8 cellular contexts compared by ENCODE assay signal in genomic region chr19:3284759-3285646, GRCh38.
DNase-seq lines count a peak whose midpoint lies in the region; ATAC-seq and TF ChIP-seq lines count a peak whose summit lies in the region.

No MANE protein-coding gene starts in this region.

- H3K9ac ChIP-seq in mucosa of stomach (ENCODE audit: low read length): peak overlapping the region; percentile 31

- no peaks in the 10 kb centered on the region for H3K36me3 Mint-ChIP-seq in activated CD8-positive, alpha-beta T cell treated with anti-CD3 and anti-CD28 coated beads for 36 hours (ENCODE audit: low read depth)

- peak; percentile 72 for DNase-seq in GM10248 (ENCODE audit: extremely low spot score)
- DNase-seq in NCI-H345 treated with DMSO at 0.1 percent for 48 hours (lab: John Stamatoyannopoulos, UW; ENCODE audit: unreplicated experiment): peak; percentile 55
- DNase-seq in activated CD8-positive, alpha-beta T cell treated with anti-CD3 and anti-CD28 coated beads for 36 hours: peak; percentile 96
- peak; percentile 55 to 72 (median 67) for DNase-seq in effector memory CD4-positive, alpha-beta T cell
- DNase-seq in testis: peak; percentile 97
- DNase-seq in pons (ENCODE audit: low spot score): no peak
- no peak for DNase-seq in DMS79 treated with DMSO at 0.1 percent for 48 hours (lab: John Stamatoyannopoulos, UW)

- H3K27me3 ChIP-seq in effector memory CD4-positive, alpha-beta T cell (replicated peaks; ENCODE audit: control insufficient read depth, insufficient read depth, low read length, poor library complexity, severe bottlenecking): peaks cover 2% of the 10 kb centered on the region
- H3K27me3 ChIP-seq in mucosa of stomach (ENCODE audit: control insufficient read depth, insufficient read depth, low read length) (peaks cover 25% of the 10 kb centered on the region), testis (no peaks in the 10 kb centered on the region)

- peak overlapping the region; percentile 80 for H3K27ac Mint-ChIP-seq in activated CD8-positive, alpha-beta T cell treated with anti-CD3 and anti-CD28 coated beads for 36 hours

- peaks cover 10% of the 10 kb centered on the region for H3K4me1 ChIP-seq in effector memory CD4-positive, alpha-beta T cell (ENCODE audit: control insufficient read depth, insufficient read depth, low read length, poor library complexity, severe bottlenecking)
- H3K4me1 ChIP-seq in mucosa of stomach (ENCODE audit: control insufficient read depth, insufficient read depth, low read length) (peaks cover 12% of the 10 kb centered on the region), testis (peaks cover 4% of the 10 kb centered on the region)

- no peaks in the 10 kb centered on the region for H3K9me3 ChIP-seq in effector memory CD4-positive, alpha-beta T cell (ENCODE audit: control insufficient read depth, low read length)
- H3K9me3 ChIP-seq in mucosa of stomach (ENCODE audit: control insufficient read depth, low read length): no peaks in the 10 kb centered on the region
- no peaks in the 10 kb centered on the region for H3K9me3 ChIP-seq in testis

- no peaks in the 10 kb centered on the region for H3K36me3 ChIP-seq in effector memory CD4-positive, alpha-beta T cell (ENCODE audit: control insufficient read depth, insufficient read depth, low read length)
- H3K36me3 ChIP-seq in mucosa of stomach (ENCODE audit: control insufficient read depth, insufficient read depth, low read length) (no peaks in the 10 kb centered on the region), testis (ENCODE audit: low read depth, missing control alignments) (no peaks in the 10 kb centered on the region)

- WGBS in testis, 2 donors: 2% methylated on average over 26 to 27 of the region's 38 CpGs

- intact Hi-C loops in activated CD8-positive, alpha-beta T cell treated with anti-CD3 and anti-CD28 coated beads for 36 hours (cut with micrococcal nuclease): no loop called here
- intact Hi-C loops in testis (cut with DNase I; ENCODE audit: low total_unique reads): no loop called here

- TF ChIP-seq POLR2A in testis (IDR thresholded peaks at IDR 0.05): no peak

- no peak for TF ChIP-seq CTCF in GM10248 (IDR thresholded peaks at IDR 0.05; ENCODE audit: control extremely low read depth, extremely low read depth, low read depth, missing control alignments)
- TF ChIP-seq CTCF in activated CD8-positive, alpha-beta T cell treated with anti-CD3 and anti-CD28 coated beads for 36 hours (IDR thresholded peaks at IDR 0.05): no peak
- TF ChIP-seq CTCF in testis (IDR thresholded peaks at IDR 0.05): no peak

- H3K4me1 Mint-ChIP-seq in activated CD8-positive, alpha-beta T cell treated with anti-CD3 and anti-CD28 coated beads for 36 hours (ENCODE audit: low read depth): peaks cover 11% of the 10 kb centered on the region

- H3K4me3 ChIP-seq in effector memory CD4-positive, alpha-beta T cell (ENCODE audit: insufficient read depth, low read depth, low read length, poor library complexity, severe bottlenecking): peak overlapping the region; percentile 39
- H3K4me3 ChIP-seq in mucosa of stomach (ENCODE audit: low read length): no peak overlapping the region
- H3K4me3 ChIP-seq in testis: peak overlapping the region in 1 of 2 donors; percentile 17

- H3K4me3 Mint-ChIP-seq in activated CD8-positive, alpha-beta T cell treated with anti-CD3 and anti-CD28 coated beads for 36 hours: peak overlapping the region; percentile 54

- POLR2A ChIA-PET in GM10248 (lab: Yijun Ruan, JAX): interaction anchor here (1.9 kb wide), 1 partner anchor 9 kb away, joined by 8 read pairs; no protein-coding TSS in a partner anchor
- POLR2A ChIA-PET in activated CD8-positive, alpha-beta T cell treated with anti-CD3 and anti-CD28 coated beads for 36 hours (lab: Charles Lee): interaction anchor here (1.5 kb wide), 1 partner anchor 9 kb away, joined by 4 read pairs; no protein-coding TSS in a partner anchor

- H3K27ac ChIP-seq in effector memory CD4-positive, alpha-beta T cell (ENCODE audit: insufficient read depth, low read length, poor library complexity, severe bottlenecking): no peak overlapping the region
- peak overlapping the region in 1 of 2 donors; percentile 48 for H3K27ac ChIP-seq in testis

- no peaks in the 10 kb centered on the region for H3K9me3 Mint-ChIP-seq in activated CD8-positive, alpha-beta T cell treated with anti-CD3 and anti-CD28 coated beads for 36 hours

- H3K27me3 Mint-ChIP-seq in activated CD8-positive, alpha-beta T cell treated with anti-CD3 and anti-CD28 coated beads for 36 hours: peaks cover 14% of the 10 kb centered on the region

- peak; percentile 88 for ATAC-seq in activated CD8-positive, alpha-beta T cell treated with anti-CD3 and anti-CD28 coated beads for 36 hours

- CTCF ChIA-PET in GM10248 (lab: Yijun Ruan, JAX): interaction anchor here (0.9 to 1.8 kb wide), 5 partner anchors 8 to 144 kb away, joined by 3 to 11 read pairs (median 4); no protein-coding TSS in a partner anchor
- CTCF ChIA-PET in activated CD8-positive, alpha-beta T cell treated with anti-CD3 and anti-CD28 coated beads for 36 hours (lab: Charles Lee): interaction anchor here (1.1 to 3.0 kb wide), 4 partner anchors 9 to 34 kb away, joined by 3 to 10 read pairs (median 4); no protein-coding TSS in a partner anchor

Comparison
In these comparisons a context has a peak if more than half of its experiments do, and no peak if none do; other contexts are left out.
1. DNase-seq: peak in GM10248 (single experiment), NCI-H345 treated with DMSO at 0.1 percent for 48 hours (single experiment), activated CD8-positive, alpha-beta T cell treated with anti-CD3 and anti-CD28 coated beads for 36 hours (single experiment), effector memory CD4-positive, alpha-beta T cell (3 of 3) and testis (single experiment); none in pons (single experiment) and DMS79 treated with DMSO at 0.1 percent for 48 hours (single experiment).